In the genomic region with DNA sequence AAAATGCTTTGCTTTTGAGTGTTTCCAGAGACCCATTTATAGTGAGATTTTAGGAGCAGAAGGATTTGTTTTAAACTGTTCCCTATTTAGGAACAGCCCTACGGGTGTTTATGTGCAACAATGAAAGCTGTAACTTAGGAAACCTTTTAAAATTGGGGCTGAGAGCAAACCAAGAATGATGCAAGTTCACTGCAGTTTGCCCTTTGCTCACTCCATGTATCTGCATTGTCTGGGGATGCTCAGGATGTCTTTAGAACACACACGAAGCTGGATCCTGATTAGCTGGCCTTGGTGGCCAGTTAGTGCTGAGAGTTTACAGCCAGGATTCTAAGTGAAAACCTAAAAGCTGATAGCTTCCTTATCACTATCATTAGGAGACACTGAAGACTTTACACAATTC, we compare ENCODE assay signal across 2 cellular contexts.
TF ChIP-seq lines count a peak whose summit lies in the region.

No MANE protein-coding gene starts in this region.

TF ChIP-seq in neural cell, 6 proteins besides CTCF, POLR2A, EP300 and RAD21 (continued from another document):
- TF ChIP-seq REST (IDR thresholded peaks at IDR 0.05; ENCODE audit: borderline replicate concordance) (no peak), SMC3 (conservative IDR thresholded peaks at IDR 0.05; ENCODE audit: poor library complexity) (no peak), TAF1 (IDR thresholded peaks at IDR 0.05; ENCODE audit: low read depth) (no peak), MXI1 (conservative IDR thresholded peaks at IDR 0.05; ENCODE audit: poor library complexity, severe bottlenecking) (no peak), POLR2AphosphoS5 (IDR thresholded peaks at IDR 0.05) (no peak)

TF ChIP-seq in HEK293T, 16 proteins besides CTCF, POLR2A, EP300 and RAD21 (continued from another document):
- TF ChIP-seq PKNOX1 (IDR thresholded peaks at IDR 0.05): no peak
- TF ChIP-seq BHLHE40 (IDR thresholded peaks at IDR 0.05; ENCODE audit: borderline replicate concordance): no peak
- no peak for TF ChIP-seq HDGF (IDR thresholded peaks at IDR 0.05; ENCODE audit: borderline replicate concordance)
- TF ChIP-seq ARNT (IDR thresholded peaks at IDR 0.05): no peak
- TF ChIP-seq NFRKB (IDR thresholded peaks at IDR 0.05): no peak
- TF ChIP-seq ZNF384 (IDR thresholded peaks at IDR 0.05): no peak
- TF ChIP-seq CTBP1 (IDR thresholded peaks at IDR 0.05; ENCODE audit: borderline replicate concordance): no peak
- no peak for TF ChIP-seq TARDBP (IDR thresholded peaks at IDR 0.05)
- TF ChIP-seq L3MBTL2 (conservative IDR thresholded peaks at IDR 0.05): no peak
- no peak for TF ChIP-seq FOXM1 (IDR thresholded peaks at IDR 0.05; ENCODE audit: borderline replicate concordance)
- no peak for TF ChIP-seq FOXK2 (IDR thresholded peaks at IDR 0.05)
- TF ChIP-seq SUZ12 (IDR thresholded peaks at IDR 0.05): no peak
- TF ChIP-seq LEF1 (IDR thresholded peaks at IDR 0.05; ENCODE audit: borderline replicate concordance): no peak
- no peak for TF ChIP-seq SP1 (IDR thresholded peaks at IDR 0.05)
